ENCODE assay signal across 12 cellular contexts in the genomic region with DNA sequence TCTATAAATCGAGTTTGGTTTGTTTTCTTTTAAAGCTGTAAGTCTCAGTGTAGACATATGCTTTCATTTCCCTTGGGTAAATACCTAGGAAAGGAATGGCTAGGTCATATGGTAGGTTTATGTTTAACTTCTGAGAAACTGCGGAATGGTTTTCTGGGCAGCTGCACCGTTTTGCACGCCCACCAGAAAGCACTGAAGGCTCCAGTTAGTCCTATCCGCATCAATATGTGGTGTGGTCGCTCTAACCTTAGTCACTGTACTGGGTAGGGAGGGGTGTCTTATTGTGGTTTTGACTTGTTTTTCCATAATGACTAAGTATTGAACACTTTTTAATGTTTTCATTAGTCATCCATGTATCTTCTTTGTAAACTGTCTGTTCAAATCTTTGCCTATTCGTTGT.
DNase-seq lines count a peak whose midpoint lies in the region; ATAC-seq and TF ChIP-seq lines count a peak whose summit lies in the region.
"Had no signal": no experiment of that assay in that cellular context is flagged by ENCODE, and none has a peak within 500 bp of the region (broad histone marks: within the 10 kb centered on the region; RNA-seq: fewer than 3 reads in every experiment).

No MANE protein-coding gene starts in this region.

- BruUV-seq in IMR-90 (replicated peaks; lab: Mats Ljungman, UMichigan) = no TSS peak

- H3K18ac ChIP-seq in IMR-90 (ENCODE audit: low read depth, low read length) = no peak overlapping the region; the same call in 1 of the 2 replicates

- H3K4me1 ChIP-seq in IMR-90 (ENCODE audit: control insufficient read depth, insufficient read depth, low read length) (no peaks in the 10 kb centered on the region), ovary (ENCODE audit: insufficient read depth) (no peaks in the 10 kb centered on the region)
- H3K4me1 ChIP-seq: breast epithelium, uterus had no signal

- TF ChIP-seq RAD21 in IMR-90 (IDR thresholded peaks at IDR 0.05; ENCODE audit: low read length) = no peak

- H3K27me3 ChIP-seq in IMR-90 (ENCODE audit: control insufficient read depth, insufficient read depth, low read length) = no peaks in the 10 kb centered on the region
- H3K27me3 ChIP-seq in ovary = no peaks in the 10 kb centered on the region
- H3K27me3 ChIP-seq: breast epithelium, uterus had no signal

- peaks cover 5% of the 10 kb centered on the region for H3K9me1 ChIP-seq in IMR-90 (ENCODE audit: insufficient read depth, low read length)

- H4K91ac ChIP-seq in IMR-90 (ENCODE audit: insufficient read depth, low read depth, low read length) = no peak overlapping the region

- H2AK5ac ChIP-seq in IMR-90 (ENCODE audit: low read depth, low read length) = no peak overlapping the region

- H3K23ac ChIP-seq in IMR-90 (ENCODE audit: low read depth, low read length) = no peak overlapping the region

- no peak overlapping the region for H2BK120ac ChIP-seq in IMR-90 (ENCODE audit: low read depth, low read length)

- CTCF ChIA-PET in IMR-90 (lab: Yijun Ruan, JAX) = no interaction called here

- H3K9me3 ChIP-seq in IMR-90 (ENCODE audit: control insufficient read depth, insufficient read depth, low read length) (no peaks in the 10 kb centered on the region), ovary (no peaks in the 10 kb centered on the region)
- H3K9me3 ChIP-seq: breast epithelium, uterus had no signal

- TF ChIP-seq POLR2A in IMR-90 (IDR thresholded peaks at IDR 0.05; ENCODE audit: low read depth, low read length) = no peak
- TF ChIP-seq POLR2A in ovary (IDR thresholded peaks at IDR 0.05) = no peak

- H3K79me1 ChIP-seq in IMR-90 (ENCODE audit: low read depth in 1 of 2, low read length in 2 of 2) = no peaks in the 10 kb centered on the region

- H2BK15ac ChIP-seq in IMR-90 (ENCODE audit: low read depth, low read length) = no peak overlapping the region

- no peak for TF ChIP-seq EP300 in ovary (IDR thresholded peaks at IDR 0.05)

- WGBS in IMR-90 (ENCODE audit: extremely low coverage in 2 of 2, insufficient read length in 1 of 2), 2 experiments = 80% methylated on average over 1 of the region's 7 CpGs; no CpG with 5 or more reads in 1 of the 2 experiments
- WGBS in ovary, 3 donors = 86 to 88% (median 88%) methylated on average over 7 of the region's 7 CpGs

- no peak overlapping the region for H2BK20ac ChIP-seq in IMR-90 (ENCODE audit: low read depth, low read length)

- H3K9ac ChIP-seq in IMR-90 (ENCODE audit: low read depth, low read length) = no peak overlapping the region

- no peak for ATAC-seq in IMR-90 (ENCODE audit: low read depth)
- ATAC-seq in GM19324 (IDR thresholded peaks at IDR 0.05; ENCODE audit: low FRiP score, unreplicated experiment) = no peak

- dilution Hi-C loops in IMR-90 (cut with HindIII; ENCODE audit: low sequenced_read_pairs, unreplicated experiment) = no loop called here

- no peak overlapping the region for H3K56ac ChIP-seq in IMR-90 (ENCODE audit: extremely low read depth, insufficient read depth, low read length)

- in situ Hi-C loops in IMR-90 (cut with MboI; ENCODE audit: low sequenced_read_pairs) (no loop called here), astrocyte of the cerebellum (cut with HindIII; ENCODE audit: low sequenced_read_pairs) (no loop called here)

- H2BK5ac ChIP-seq in IMR-90 (ENCODE audit: low read depth, low read length, poor library complexity, severe bottlenecking) = no peak overlapping the region

- no peaks in the 10 kb centered on the region for H4K20me1 ChIP-seq in IMR-90 (ENCODE audit: insufficient read depth, low read length)

- H3K27ac ChIP-seq in IMR-90 (ENCODE audit: insufficient read depth, low read length) (no peak overlapping the region), ovary (no peak overlapping the region)
- H3K27ac ChIP-seq: breast epithelium, uterus had no signal

- H2AFZ ChIP-seq in IMR-90 (replicated peaks; ENCODE audit: low read length, poor library complexity) = no peak overlapping the region

- H3K4me3 ChIP-seq in AG09309 (ENCODE audit: control insufficient read depth, low read depth, low read length) = no peak overlapping the region
- H3K4me3 ChIP-seq in IMR-90 (ENCODE audit: insufficient read depth, low read depth, low read length) = no peak overlapping the region
- H3K4me3 ChIP-seq in astrocyte of the cerebellum (ENCODE audit: low read depth, low read length) = no peak overlapping the region
- H3K4me3 ChIP-seq in skeletal muscle cell (ENCODE audit: low read depth, low read length) = no peak overlapping the region
- H3K4me3 ChIP-seq in ovary = no peak overlapping the region
- H3K4me3 ChIP-seq: breast epithelium, uterus had no signal

- no peak overlapping the region for H2AK9ac ChIP-seq in IMR-90 (replicated peaks; ENCODE audit: low read depth, low read length, poor library complexity)

- H3K36me3 ChIP-seq in IMR-90 (ENCODE audit: control insufficient read depth, insufficient read depth, low read length) (no peaks in the 10 kb centered on the region), ovary (no peaks in the 10 kb centered on the region)
- H3K36me3 ChIP-seq: breast epithelium, uterus had no signal

- H3K4me2 ChIP-seq in IMR-90 (ENCODE audit: low read depth, low read length) = peak overlapping the region; percentile 37; the same call in 1 of the 2 replicates

- intact Hi-C loops in IMR-90 (cut with micrococcal nuclease) = no loop called here
- intact Hi-C loops in ovary (cut with DNase I) = no loop called here

- TF ChIP-seq CTCF in AG09309 (IDR thresholded peaks at IDR 0.05; ENCODE audit: control insufficient read depth, insufficient read depth, low read depth, low read length, missing control alignments) (no peak), IMR-90 (conservative IDR thresholded peaks at IDR 0.05; ENCODE audit: low read depth, low read length) (no peak), astrocyte of the cerebellum (IDR thresholded peaks at IDR 0.05; ENCODE audit: low read depth, low read length, missing control alignments) (no peak), ovary (IDR thresholded peaks at IDR 0.05) (no peak), GM10266 (IDR thresholded peaks at IDR 0.05; ENCODE audit: control insufficient read depth, insufficient read depth, low read depth, missing control alignments) (no peak)

- H3K4ac ChIP-seq in IMR-90 (ENCODE audit: low read depth, low read length) = no peak overlapping the region

- DNase-seq in AG09309 (ENCODE audit: low read depth) (peak; percentile 25), IMR-90 (peak; percentile 79), astrocyte of the cerebellum (ENCODE audit: low read depth) (peak; percentile 55), skeletal muscle cell (ENCODE audit: low read depth) (peak; percentile 95), ureter (ENCODE audit: low spot score) (no peak), ovary (no peak), GM10266 (ENCODE audit: extremely low spot score) (no peak)
- DNase-seq: DMS 273 treated with DMSO at 0.1 percent for 48 hours, glutamatergic neuron, uterus had no signal

- H3K14ac ChIP-seq in IMR-90 (replicated peaks; ENCODE audit: low read depth, low read length) = no peak overlapping the region

- POLR2A ChIA-PET in IMR-90 (lab: Charles Lee; ENCODE audit: unreplicated experiment) = no interaction called here

- no peak overlapping the region for H4K8ac ChIP-seq in IMR-90 (ENCODE audit: low read depth in 2 of 2, low read length in 2 of 2)

- H4K5ac ChIP-seq in IMR-90 (ENCODE audit: low read depth, low read length) = no peak overlapping the region

TF ChIP-seq in IMR-90, 13 proteins besides CTCF, POLR2A, EP300 and RAD21:
- no peak for TF ChIP-seq BHLHE40 (IDR thresholded peaks at IDR 0.05; ENCODE audit: low read depth, low read length)
- no peak for TF ChIP-seq MXI1 (IDR thresholded peaks at IDR 0.05; ENCODE audit: borderline replicate concordance, low read depth, low read length)
- no peak for TF ChIP-seq SMC3 (IDR thresholded peaks at IDR 0.05; ENCODE audit: low read depth, low read length)
- TF ChIP-seq MAZ (IDR thresholded peaks at IDR 0.05; ENCODE audit: borderline replicate concordance, low read depth, low read length) = no peak
- TF ChIP-seq NFE2L2 (IDR thresholded peaks at IDR 0.05; ENCODE audit: low read depth, low read length) = no peak
- TF ChIP-seq MAFK (IDR thresholded peaks at IDR 0.05; ENCODE audit: low read depth, low read length) = no peak
- TF ChIP-seq RFX5 (IDR thresholded peaks at IDR 0.05; ENCODE audit: low read depth, low read length) = no peak
- no peak for TF ChIP-seq FOS (IDR thresholded peaks at IDR 0.05; ENCODE audit: low read depth, low read length)
- no peak for TF ChIP-seq CHD1 (IDR thresholded peaks at IDR 0.05; ENCODE audit: low read depth, low read length)
- TF ChIP-seq, protein P1, sequence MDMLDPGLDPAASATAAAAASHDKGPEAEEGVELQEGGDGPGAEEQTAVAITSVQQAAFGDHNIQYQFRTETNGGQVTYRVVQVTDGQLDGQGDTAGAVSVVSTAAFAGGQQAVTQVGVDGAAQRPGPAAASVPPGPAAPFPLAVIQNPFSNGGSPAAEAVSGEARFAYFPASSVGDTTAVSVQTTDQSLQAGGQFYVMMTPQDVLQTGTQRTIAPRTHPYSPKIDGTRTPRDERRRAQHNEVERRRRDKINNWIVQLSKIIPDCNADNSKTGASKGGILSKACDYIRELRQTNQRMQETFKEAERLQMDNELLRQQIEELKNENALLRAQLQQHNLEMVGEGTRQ (IDR thresholded peaks at IDR 0.05; ENCODE audit: low read depth, low read length) = no peak
- TF ChIP-seq, protein P2, sequence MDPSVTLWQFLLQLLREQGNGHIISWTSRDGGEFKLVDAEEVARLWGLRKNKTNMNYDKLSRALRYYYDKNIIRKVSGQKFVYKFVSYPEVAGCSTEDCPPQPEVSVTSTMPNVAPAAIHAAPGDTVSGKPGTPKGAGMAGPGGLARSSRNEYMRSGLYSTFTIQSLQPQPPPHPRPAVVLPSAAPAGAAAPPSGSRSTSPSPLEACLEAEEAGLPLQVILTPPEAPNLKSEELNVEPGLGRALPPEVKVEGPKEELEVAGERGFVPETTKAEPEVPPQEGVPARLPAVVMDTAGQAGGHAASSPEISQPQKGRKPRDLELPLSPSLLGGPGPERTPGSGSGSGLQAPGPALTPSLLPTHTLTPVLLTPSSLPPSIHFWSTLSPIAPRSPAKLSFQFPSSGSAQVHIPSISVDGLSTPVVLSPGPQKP (IDR thresholded peaks at IDR 0.05; ENCODE audit: borderline replicate concordance, low read depth, low read length) = no peak
- TF ChIP-seq RCOR1 (IDR thresholded peaks at IDR 0.05; ENCODE audit: insufficient replicate concordance, low read length) = no peak
- no peak for TF ChIP-seq CEBPB (IDR thresholded peaks at IDR 0.05; ENCODE audit: low read depth, low read length)

Comparison
In these comparisons a context has a peak if more than half of its experiments do, and no peak if none do; other contexts are left out.
1. DNase-seq: peak in AG09309 (single experiment), IMR-90 (single experiment), astrocyte of the cerebellum (single experiment) and skeletal muscle cell (single experiment); none in ureter (single experiment), ovary (0 of 5) and GM10266 (single experiment).